ENCODE assay signal across 8 cellular contexts in genomic region chr15:34018738-34019137, GRCh38. TPM values are rescaled to one million over a fixed set of nuclear protein-coding genes. Genes with fewer than 3 reads are reported as not detected.
"Had no signal": no experiment of that assay in that cellular context is flagged by ENCODE, and none has a peak within 500 bp of the region (broad histone marks: within the 10 kb centered on the region; RNA-seq: fewer than 3 reads in every experiment).

No MANE protein-coding gene starts in this region.

RNA-seq across cellular contexts. Expression of gene CHRM5, which starts 50.4 kb away (rescaled TPM):
- total RNA-seq: activated naive CD8-positive, alpha-beta T cell treated with anti-CD3 and anti-CD28 coated beads for 36 hours; aorta; body of pancreas; bronchial epithelial cell; NCI-H460; PC-9; SK-MEL-5 had no signal
- polyA plus RNA-seq: aorta, IgD-negative memory B cell had no signal
